15 cellular contexts compared by ENCODE assay signal in genomic region chr1:151106891-151107290, GRCh38. TPM values are rescaled to one million over a fixed set of nuclear protein-coding genes. Genes with fewer than 3 reads are reported as not detected.
DNase-seq lines count a peak whose midpoint lies in the region; ATAC-seq and TF ChIP-seq lines count a peak whose summit lies in the region.
"Had no signal": no experiment of that assay in that cellular context is flagged by ENCODE, and none has a peak within 500 bp of the region (broad histone marks: within the 10 kb centered on the region; RNA-seq: fewer than 3 reads in every experiment).

No MANE protein-coding gene starts in this region.

- TF ChIP-seq CTCF in cardiac fibroblast (IDR thresholded peaks at IDR 0.05; ENCODE audit: low read depth, low read length), result no peak

- ATAC-seq in HG03571 (IDR thresholded peaks at IDR 0.05; ENCODE audit: unreplicated experiment) (no peak), HG02852 (IDR thresholded peaks at IDR 0.05; ENCODE audit: unreplicated experiment) (no peak)
- ATAC-seq: heart left ventricle had no signal

- DNase-seq in EH (ENCODE audit: low read depth), result peak; percentile 54
- DNase-seq in LHCN-M2 (ENCODE audit: low read depth), result peak; percentile 65
- DNase-seq in cardiac fibroblast (ENCODE audit: low read depth in 2 of 2), result peak; percentile 20 to 57
- peak; percentile 75 to 83 for DNase-seq in lung microvascular endothelial cell (ENCODE audit: low read depth in 2 of 2)
- no peak for DNase-seq in NK-92 treated with Interleukin-12 subunit alpha and Interleukin-12 subunit beta, amount 100 ng/mL, for 24 hours (lab: John Stamatoyannopoulos, UW)
- no peak for DNase-seq in KBM-7
- DNase-seq: activated CD8-positive, alpha-beta memory T cell treated with anti-CD3 and anti-CD28 coated beads for 24 hours; heart left ventricle; NCI-H1048; OCI-M1; stimulated activated CD4-positive, alpha-beta T cell treated with anti-CD3 and anti-CD28 coated beads, Interleukin-12 subunit alpha, Interleukin-12 subunit beta, amount 100 ng/mL, for 4 hours had no signal

- H3K4me3 ChIP-seq in cardiac fibroblast (replicated peaks in 1 of 2; ENCODE audit: low read depth in 2 of 2, low read length in 2 of 2), result no peak overlapping the region
- H3K4me3 ChIP-seq: BLaER1 treated with 17β-estradiol and CSF1 and Interleukin-3, amounts not matched to agents 10 nM and 100 nM; cardiac muscle cell; heart left ventricle had no signal

- in situ Hi-C loops in KBM-7 (cut with MboI; ENCODE audit: low pct_unique_long_range_greater_than_20kb, low sequenced_read_pairs), result no loop called here

RNA-seq across cellular contexts. Expression of gene GABPB2, which starts 36.3 kb away (rescaled TPM):
- total RNA-seq in LHCN-M2 (2014; rRNA removed), result 6.3 and 7.1 TPM in 2 replicates
- polyA plus RNA-seq in LHCN-M2 (2012), result 3.7 TPM
- 3.3 and 5.4 TPM in 2 replicates for total RNA-seq in lung microvascular endothelial cell

RNA-seq across cellular contexts. Expression of gene SEMA6C, which starts 39.5 kb away (rescaled TPM):
- 2.1 and 3.8 TPM in 2 replicates for total RNA-seq in LHCN-M2 (2014; rRNA removed)
- polyA plus RNA-seq in LHCN-M2 (2012), result 2.8 TPM
- 4.8 and 12.7 TPM in 2 replicates for total RNA-seq in lung microvascular endothelial cell

RNA-seq across cellular contexts. Expression of gene MLLT11, which starts 46.7 kb away (rescaled TPM):
- total RNA-seq in LHCN-M2 (2014; rRNA removed) (16.9 and 17.2 TPM in 2 replicates), lung microvascular endothelial cell (1.4 and 2.8 TPM in 2 replicates)
- polyA plus RNA-seq in LHCN-M2 (2012), result 15.7 TPM

RNA-seq across cellular contexts. Expression of gene CDC42SE1, which starts 47.5 kb away (rescaled TPM):
- total RNA-seq in LHCN-M2 (2014; rRNA removed) (71.2 and 85.9 TPM in 2 replicates), lung microvascular endothelial cell (40.5 and 54.8 TPM in 2 replicates)
- 44.5 TPM for polyA plus RNA-seq in LHCN-M2 (2012)

RNA-seq across cellular contexts. Expression of gene TNFAIP8L2, which starts 49.6 kb away (rescaled TPM):
- total RNA-seq in LHCN-M2 (2014; rRNA removed), result not detected in 2 replicates
- 0.06 TPM for polyA plus RNA-seq in LHCN-M2 (2012)
- 0.20 TPM in 1 of 2 replicates, not detected in the other for total RNA-seq in lung microvascular endothelial cell

Comparison
In these comparisons a context has a peak if more than half of its experiments do, and no peak if none do; other contexts are left out.
1. DNase-seq: peak in EH (single experiment), LHCN-M2 (single experiment), cardiac fibroblast (2 of 2) and lung microvascular endothelial cell (2 of 2); none in NK-92 treated with Interleukin-12 subunit alpha and Interleukin-12 subunit beta, amount 100 ng/mL, for 24 hours (single experiment) and KBM-7 (single experiment).